2 cellular contexts compared by ENCODE assay signal in genomic region chr12:5138256-5138655, GRCh38.
TF ChIP-seq lines count a peak whose summit lies in the region.

No MANE protein-coding gene starts in this region.

TF ChIP-seq in IMR-90, 13 proteins besides CTCF, POLR2A, EP300 and RAD21:
- no peak for TF ChIP-seq ELK1 (IDR thresholded peaks at IDR 0.05; ENCODE audit: borderline replicate concordance, low read depth, low read length)
- TF ChIP-seq RCOR1 (IDR thresholded peaks at IDR 0.05; ENCODE audit: insufficient replicate concordance, low read length) = no peak
- no peak for TF ChIP-seq RFX5 (IDR thresholded peaks at IDR 0.05; ENCODE audit: low read depth, low read length)
- no peak for TF ChIP-seq NFE2L2 (IDR thresholded peaks at IDR 0.05; ENCODE audit: low read depth, low read length)
- no peak for TF ChIP-seq USF2 (IDR thresholded peaks at IDR 0.05; ENCODE audit: low read depth, low read length)
- no peak for TF ChIP-seq MAZ (IDR thresholded peaks at IDR 0.05; ENCODE audit: borderline replicate concordance, low read depth, low read length)
- TF ChIP-seq MXI1 (IDR thresholded peaks at IDR 0.05; ENCODE audit: borderline replicate concordance, low read depth, low read length) = no peak
- TF ChIP-seq SMC3 (IDR thresholded peaks at IDR 0.05; ENCODE audit: low read depth, low read length) = no peak
- TF ChIP-seq MAFK (IDR thresholded peaks at IDR 0.05; ENCODE audit: low read depth, low read length) = no peak

TF ChIP-seq in HepG2, 621 proteins besides CTCF, POLR2A, EP300 and RAD21:
- TF ChIP-seq SNAPC2 (CRISPR knock-in tag; IDR thresholded peaks at IDR 0.05) (no peak), GFI1 (CRISPR knock-in tag; IDR thresholded peaks at IDR 0.05; ENCODE audit: borderline replicate concordance) (no peak), SMARCE1 (IDR thresholded peaks at IDR 0.05; ENCODE audit: borderline replicate concordance) (no peak), ONECUT2 (CRISPR knock-in tag; IDR thresholded peaks at IDR 0.05) (no peak), ELF1 (CRISPR knock-in tag; IDR thresholded peaks at IDR 0.05) (no peak), SALL1 (CRISPR knock-in tag; IDR thresholded peaks at IDR 0.05) (no peak), MIER3 (CRISPR knock-in tag; IDR thresholded peaks at IDR 0.05; ENCODE audit: borderline replicate concordance) (no peak), ZBTB39 (CRISPR knock-in tag; IDR thresholded peaks at IDR 0.05) (no peak), REPIN1 (CRISPR knock-in tag; IDR thresholded peaks at IDR 0.05; ENCODE audit: borderline replicate concordance, low read depth) (no peak), ZNF10 (CRISPR knock-in tag; IDR thresholded peaks at IDR 0.05; ENCODE audit: borderline replicate concordance, low read depth) (no peak), ZMYM2 (CRISPR knock-in tag; IDR thresholded peaks at IDR 0.05) (no peak), ZSCAN30 (CRISPR knock-in tag; IDR thresholded peaks at IDR 0.05) (no peak), HOXD1 (CRISPR knock-in tag; IDR thresholded peaks at IDR 0.05) (no peak), GATA4 (IDR thresholded peaks at IDR 0.05; ENCODE audit: borderline replicate concordance, low read depth) (no peak), GTF3A (CRISPR knock-in tag; conservative IDR thresholded peaks at IDR 0.05) (no peak), USF2 (IDR thresholded peaks at IDR 0.05; ENCODE audit: low read depth, low read length) (no peak), USF2 (CRISPR knock-in tag; IDR thresholded peaks at IDR 0.05; ENCODE audit: borderline replicate concordance) (no peak)
- TF ChIP-seq, protein P1, sequence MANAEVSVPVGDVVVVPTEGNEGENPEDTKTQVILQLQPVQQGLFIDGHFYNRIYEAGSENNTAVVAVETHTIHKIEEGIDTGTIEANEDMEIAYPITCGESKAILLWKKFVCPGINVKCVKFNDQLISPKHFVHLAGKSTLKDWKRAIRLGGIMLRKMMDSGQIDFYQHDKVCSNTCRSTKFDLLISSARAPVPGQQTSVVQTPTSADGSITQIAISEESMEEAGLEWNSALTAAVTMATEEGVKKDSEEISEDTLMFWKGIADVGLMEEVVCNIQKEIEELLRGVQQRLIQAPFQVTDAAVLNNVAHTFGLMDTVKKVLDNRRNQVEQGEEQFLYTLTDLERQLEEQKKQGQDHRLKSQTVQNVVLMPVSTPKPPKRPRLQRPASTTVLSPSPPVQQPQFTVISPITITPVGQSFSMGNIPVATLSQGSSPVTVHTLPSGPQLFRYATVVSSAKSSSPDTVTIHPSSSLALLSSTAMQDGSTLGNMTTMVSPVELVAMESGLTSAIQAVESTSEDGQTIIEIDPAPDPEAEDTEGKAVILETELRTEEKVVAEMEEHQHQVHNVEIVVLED (CRISPR knock-in tag; IDR thresholded peaks at IDR 0.05; ENCODE audit: borderline replicate concordance) = no peak
- TF ChIP-seq, protein P2, sequence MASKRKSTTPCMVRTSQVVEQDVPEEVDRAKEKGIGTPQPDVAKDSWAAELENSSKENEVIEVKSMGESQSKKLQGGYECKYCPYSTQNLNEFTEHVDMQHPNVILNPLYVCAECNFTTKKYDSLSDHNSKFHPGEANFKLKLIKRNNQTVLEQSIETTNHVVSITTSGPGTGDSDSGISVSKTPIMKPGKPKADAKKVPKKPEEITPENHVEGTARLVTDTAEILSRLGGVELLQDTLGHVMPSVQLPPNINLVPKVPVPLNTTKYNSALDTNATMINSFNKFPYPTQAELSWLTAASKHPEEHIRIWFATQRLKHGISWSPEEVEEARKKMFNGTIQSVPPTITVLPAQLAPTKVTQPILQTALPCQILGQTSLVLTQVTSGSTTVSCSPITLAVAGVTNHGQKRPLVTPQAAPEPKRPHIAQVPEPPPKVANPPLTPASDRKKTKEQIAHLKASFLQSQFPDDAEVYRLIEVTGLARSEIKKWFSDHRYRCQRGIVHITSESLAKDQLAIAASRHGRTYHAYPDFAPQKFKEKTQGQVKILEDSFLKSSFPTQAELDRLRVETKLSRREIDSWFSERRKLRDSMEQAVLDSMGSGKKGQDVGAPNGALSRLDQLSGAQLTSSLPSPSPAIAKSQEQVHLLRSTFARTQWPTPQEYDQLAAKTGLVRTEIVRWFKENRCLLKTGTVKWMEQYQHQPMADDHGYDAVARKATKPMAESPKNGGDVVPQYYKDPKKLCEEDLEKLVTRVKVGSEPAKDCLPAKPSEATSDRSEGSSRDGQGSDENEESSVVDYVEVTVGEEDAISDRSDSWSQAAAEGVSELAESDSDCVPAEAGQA (IDR thresholded peaks at IDR 0.05; ENCODE audit: low read depth) = no peak
- TF ChIP-seq, protein P2 (CRISPR knock-in tag; IDR thresholded peaks at IDR 0.05; ENCODE audit: borderline replicate concordance) = no peak
TF ChIP-seq in HepG2: peak in this region for 0.
